26 cellular contexts compared by ENCODE assay signal in genomic region chr3:136512391-136512790, GRCh38.
DNase-seq lines count a peak whose midpoint lies in the region; ATAC-seq and TF ChIP-seq lines count a peak whose summit lies in the region.
"Had no signal": no experiment of that assay in that cellular context is flagged by ENCODE, and none has a peak within 500 bp of the region (broad histone marks: within the 10 kb centered on the region; RNA-seq: fewer than 3 reads in every experiment).

No MANE protein-coding gene starts in this region.

- H3K9me3 Mint-ChIP-seq in activated T-helper 17 cell treated with anti-CD3 and anti-CD28 coated beads, Interleukin-2, amount 50 U/mL, for 72 hours: no peaks in the 10 kb centered on the region
- H3K9me3 Mint-ChIP-seq: activated CD4-positive, alpha-beta T cell treated with anti-CD3 and anti-CD28 coated beads, Interleukin-2, amount 10 ng/mL, durations not matched to agents 24 days and 14 days; activated naive CD4-positive, alpha-beta T cell treated with anti-CD3 and anti-CD28 coated beads for 36 hours; GM23338; mesothelial cell of epicardium; stimulated activated effector memory CD8-positive, alpha-beta T cell treated with anti-CD3 and anti-CD28 coated beads, Interleukin-12 subunit alpha, Interleukin-12 subunit beta, amount 100 ng/mL, for 72 hours; T-helper 2 cell treated with Interferon-gamma antibody and Interleukin-4, amounts not matched to agents 5 μg/mL and 100 μg/mL, for 36 hours had no signal

- peaks cover 52% of the 10 kb centered on the region for H3K36me3 Mint-ChIP-seq in activated T-helper 17 cell treated with anti-CD3 and anti-CD28 coated beads, Interleukin-2, amount 50 U/mL, for 72 hours (ENCODE audit: low read depth)

- H3K27ac Mint-ChIP-seq in activated T-helper 17 cell treated with anti-CD3 and anti-CD28 coated beads, Interleukin-2, amount 50 U/mL, for 72 hours: no peak overlapping the region
- H3K27ac Mint-ChIP-seq: activated CD4-positive, alpha-beta T cell treated with anti-CD3 and anti-CD28 coated beads, Interleukin-2, amount 10 ng/mL, durations not matched to agents 24 days and 14 days; activated naive CD4-positive, alpha-beta T cell treated with anti-CD3 and anti-CD28 coated beads for 36 hours; GM23338; mesothelial cell of epicardium; naive thymus-derived CD4-positive, alpha-beta T cell; stimulated activated effector memory CD8-positive, alpha-beta T cell treated with anti-CD3 and anti-CD28 coated beads, Interleukin-12 subunit alpha, Interleukin-12 subunit beta, amount 100 ng/mL, for 72 hours; T-helper 2 cell treated with Interferon-gamma antibody and Interleukin-4, amounts not matched to agents 5 μg/mL and 100 μg/mL, for 36 hours had no signal

- H3K27me3 Mint-ChIP-seq in activated T-helper 17 cell treated with anti-CD3 and anti-CD28 coated beads, Interleukin-2, amount 50 U/mL, for 72 hours: no peaks in the 10 kb centered on the region
- H3K27me3 Mint-ChIP-seq: activated CD4-positive, alpha-beta T cell treated with anti-CD3 and anti-CD28 coated beads, Interleukin-2, amount 10 ng/mL, durations not matched to agents 24 days and 14 days; naive thymus-derived CD4-positive, alpha-beta T cell had no signal

- POLR2A ChIA-PET in AG04449 (lab: Yijun Ruan, JAX): no interaction called here

- CTCF ChIA-PET in AG04449 (lab: Yijun Ruan, JAX): no interaction called here

- H3K4me1 Mint-ChIP-seq in activated T-helper 17 cell treated with anti-CD3 and anti-CD28 coated beads, Interleukin-2, amount 50 U/mL, for 72 hours: no peaks in the 10 kb centered on the region
- H3K4me1 Mint-ChIP-seq: activated CD4-positive, alpha-beta T cell treated with anti-CD3 and anti-CD28 coated beads, Interleukin-2, amount 10 ng/mL, durations not matched to agents 24 days and 14 days; mesothelial cell of epicardium; stimulated activated effector memory CD8-positive, alpha-beta T cell treated with anti-CD3 and anti-CD28 coated beads, Interleukin-12 subunit alpha, Interleukin-12 subunit beta, amount 100 ng/mL, for 72 hours had no signal

- H3K4me3 Mint-ChIP-seq in activated T-helper 17 cell treated with anti-CD3 and anti-CD28 coated beads, Interleukin-2, amount 50 U/mL, for 72 hours: no peak overlapping the region
- H3K4me3 Mint-ChIP-seq: activated CD4-positive, alpha-beta T cell treated with anti-CD3 and anti-CD28 coated beads, Interleukin-2, amount 10 ng/mL, durations not matched to agents 24 days and 14 days; activated naive CD4-positive, alpha-beta T cell treated with anti-CD3 and anti-CD28 coated beads for 36 hours; GM23338; mesothelial cell of epicardium; naive thymus-derived CD4-positive, alpha-beta T cell; stimulated activated effector memory CD8-positive, alpha-beta T cell treated with anti-CD3 and anti-CD28 coated beads, Interleukin-12 subunit alpha, Interleukin-12 subunit beta, amount 100 ng/mL, for 72 hours; T-helper 2 cell treated with Interferon-gamma antibody and Interleukin-4, amounts not matched to agents 5 μg/mL and 100 μg/mL, for 36 hours had no signal

- DNase-seq in AG04449 (ENCODE audit: low read depth, low spot score) (peak; percentile 23), GM04503 (ENCODE audit: low read depth) (peak; percentile 67), dedifferentiated amniotic fluid mesenchymal stem cell (ENCODE audit: extremely low spot score) (peak; percentile 44), iris pigment epithelial cell (ENCODE audit: low read depth) (peak; percentile 21), 8988T (no peak), OCI-M1 (lab: John Stamatoyannopoulos, UW) (no peak)
- DNase-seq: activated CD4-positive, alpha-beta T cell treated with anti-CD3 and anti-CD28 coated beads, Interleukin-2, amount 10 ng/mL, durations not matched to agents 24 days and 14 days; activated naive CD4-positive, alpha-beta T cell treated with anti-CD3 and anti-CD28 coated beads for 36 hours; activated T-cell treated with anti-CD3 and anti-CD28 coated beads, Interleukin-2, amount 50 U/mL, for 48 hours; anterior cingulate cortex; central memory CD4-positive, alpha-beta T cell; dorsolateral prefrontal cortex; hypothalamus; left lung; naive thymus-derived CD4-positive, alpha-beta T cell; NCI-H1436; occipital lobe had no signal

- no peak overlapping the region for H3K4me3 ChIP-seq in AG04449 (ENCODE audit: low read depth, low read length)
- H3K4me3 ChIP-seq: dorsolateral prefrontal cortex, gastroesophageal sphincter, GM23338, K562, left lung, thoracic aorta had no signal

- ATAC-seq in activated T-helper 17 cell treated with anti-CD3 and anti-CD28 coated beads, Interleukin-2, amount 50 U/mL, for 72 hours (replicated peaks): no peak
- ATAC-seq in HG03439 (IDR thresholded peaks at IDR 0.05; ENCODE audit: unreplicated experiment): no peak
- ATAC-seq: gastroesophageal sphincter; GM23338; K562; left lung; naive thymus-derived CD4-positive, alpha-beta T cell; stimulated activated effector memory CD8-positive, alpha-beta T cell treated with anti-CD3 and anti-CD28 coated beads, Interleukin-12 subunit alpha, Interleukin-12 subunit beta, amount 100 ng/mL, for 72 hours had no signal

- TF ChIP-seq CTCF in AG04449 (IDR thresholded peaks at IDR 0.05; ENCODE audit: insufficient read depth, low read length, missing control alignments): no peak

Comparison
In these comparisons a context has a peak if more than half of its experiments do, and no peak if none do; other contexts are left out.
1. DNase-seq: peak in AG04449 (single experiment), GM04503 (single experiment), dedifferentiated amniotic fluid mesenchymal stem cell (single experiment) and iris pigment epithelial cell (single experiment); none in 8988T (single experiment) and OCI-M1 (single experiment).